ENCODE assay signal across 8 cellular contexts in genomic region chr3:176310641-176311040, GRCh38.
"Had no signal": no experiment of that assay in that cellular context is flagged by ENCODE, and none has a peak within 500 bp of the region (broad histone marks: within the 10 kb centered on the region; RNA-seq: fewer than 3 reads in every experiment).

No MANE protein-coding gene starts in this region.

- H3K27ac Mint-ChIP-seq: IgD-negative memory B cell had no signal

- H3K36me3 Mint-ChIP-seq: IgD-negative memory B cell had no signal

- H3K27me3 Mint-ChIP-seq: IgD-negative memory B cell had no signal

- DNase-seq: IMR-90, KBM-7, KG1 had no signal

- H3K4me3 ChIP-seq: K562 had no signal

- H3K4me2 ChIP-seq: KMS-11 had no signal

- ATAC-seq: HepG2, K562 had no signal

- H3K27ac ChIP-seq: HL-60, KMS-11 had no signal
